In genomic region chr12:57276935-57277563, GRCh38 we compare ENCODE assay signal across 1 cellular context.
TF ChIP-seq lines count a peak whose summit lies in the region.

No MANE protein-coding gene starts in this region.

TF ChIP-seq in H1, 55 proteins besides CTCF, POLR2A, EP300 and RAD21 (continued from another document):
- TF ChIP-seq ZNF274 (IDR thresholded peaks at IDR 0.05; ENCODE audit: borderline replicate concordance, extremely low read depth, low read length) (no peak), TCF12 (IDR thresholded peaks at IDR 0.05; ENCODE audit: low read depth, low read length) (no peak), KDM5A (IDR thresholded peaks at IDR 0.05; ENCODE audit: low read length) (no peak), NRF1 (IDR thresholded peaks at IDR 0.05; ENCODE audit: low read depth, low read length) (no peak), POU5F1 (IDR thresholded peaks at IDR 0.05; ENCODE audit: low read depth, low read length) (no peak), SIRT6 (IDR thresholded peaks at IDR 0.05; ENCODE audit: low read length) (no peak), JUN (IDR thresholded peaks at IDR 0.05; ENCODE audit: low read depth, low read length) (no peak), JUND (IDR thresholded peaks at IDR 0.05; ENCODE audit: low read length) (no peak), SUZ12 (IDR thresholded peaks at IDR 0.05; ENCODE audit: low read length) (no peak), RNF2 (IDR thresholded peaks at IDR 0.05; ENCODE audit: borderline replicate concordance, low read depth, low read length, missing control alignments, poor library complexity, severe bottlenecking) (no peak), SP1 (IDR thresholded peaks at IDR 0.05; ENCODE audit: low read depth, low read length) (no peak), HDAC6 (IDR thresholded peaks at IDR 0.05; ENCODE audit: low read depth, low read length) (no peak), ATF2 (IDR thresholded peaks at IDR 0.05; ENCODE audit: low read length) (no peak), RBBP5 (IDR thresholded peaks at IDR 0.05; ENCODE audit: borderline replicate concordance, low read depth, low read length) (no peak), TEAD4 (IDR thresholded peaks at IDR 0.05; ENCODE audit: low read depth, low read length) (no peak), EGR1 (IDR thresholded peaks at IDR 0.05; ENCODE audit: borderline replicate concordance, low read depth, low read length) (no peak)
